In genomic region chr20:46681032-46681854, GRCh38 we compare ENCODE assay signal across 8 cellular contexts. TPM values are rescaled to one million over a fixed set of nuclear protein-coding genes. Genes with fewer than 3 reads are reported as not detected.
DNase-seq lines count a peak whose midpoint lies in the region; ATAC-seq and TF ChIP-seq lines count a peak whose summit lies in the region.

No MANE protein-coding gene starts in this region.

- H3K36me3 Mint-ChIP-seq in HFFc6 (ENCODE audit: low read depth) (peaks cover 16% of the 10 kb centered on the region), nephron progenitor cell (ENCODE audit: low read depth) (peaks cover 42% of the 10 kb centered on the region)
- H3K36me3 Mint-ChIP-seq in activated CD8-positive, alpha-beta memory T cell treated with anti-CD3 and anti-CD28 coated beads, Interleukin-2, amount 10 ng/mL, durations not matched to agents 7 days and 5 days, result peaks cover 14% of the 10 kb centered on the region

- no peaks in the 10 kb centered on the region for H3K9me3 ChIP-seq in BE2C

- H3K27me3 Mint-ChIP-seq in HFFc6 (ENCODE audit: insufficient read depth) (peaks cover 4% of the 10 kb centered on the region), nephron progenitor cell (ENCODE audit: low read depth, poor library complexity) (peaks cover 3% of the 10 kb centered on the region)
- no peaks in the 10 kb centered on the region for H3K27me3 Mint-ChIP-seq in activated CD8-positive, alpha-beta memory T cell treated with anti-CD3 and anti-CD28 coated beads, Interleukin-2, amount 10 ng/mL, durations not matched to agents 7 days and 5 days

- H3K27ac Mint-ChIP-seq in HFFc6, result no peak overlapping the region
- peak overlapping the region; percentile 45 for H3K27ac Mint-ChIP-seq in activated CD8-positive, alpha-beta memory T cell treated with anti-CD3 and anti-CD28 coated beads, Interleukin-2, amount 10 ng/mL, durations not matched to agents 7 days and 5 days
- H3K27ac Mint-ChIP-seq in nephron progenitor cell, result no peak overlapping the region

- TF ChIP-seq CTCF in BE2C (IDR thresholded peaks at IDR 0.05; ENCODE audit: low read depth, low read length) (peak; percentile 89), HFFc6 (IDR thresholded peaks at IDR 0.05) (peak; percentile 92), epithelial cell of proximal tubule (conservative IDR thresholded peaks at IDR 0.05; ENCODE audit: low read depth, low read length) (peak; percentile 84), nephron progenitor cell (IDR thresholded peaks at IDR 0.05) (peak; percentile 78)

- H3K27me3 ChIP-seq in BE2C, result no peaks in the 10 kb centered on the region

- H3K4me3 ChIP-seq in BE2C (ENCODE audit: low read depth, low read length) (no peak overlapping the region), epithelial cell of proximal tubule (ENCODE audit: low read depth, low read length) (no peak overlapping the region)

- no peak overlapping the region for H3K27ac ChIP-seq in substantia nigra (ENCODE audit: low read depth, low read length, poor library complexity, severe bottlenecking)

- H3K4me1 Mint-ChIP-seq in HFFc6 (ENCODE audit: low read depth) (peaks cover 37% of the 10 kb centered on the region), nephron progenitor cell (peaks cover 38% of the 10 kb centered on the region)
- peaks cover 32% of the 10 kb centered on the region for H3K4me1 Mint-ChIP-seq in activated CD8-positive, alpha-beta memory T cell treated with anti-CD3 and anti-CD28 coated beads, Interleukin-2, amount 10 ng/mL, durations not matched to agents 7 days and 5 days

- no peaks in the 10 kb centered on the region for H3K9me3 Mint-ChIP-seq in HFFc6
- no peaks in the 10 kb centered on the region for H3K9me3 Mint-ChIP-seq in activated CD8-positive, alpha-beta memory T cell treated with anti-CD3 and anti-CD28 coated beads, Interleukin-2, amount 10 ng/mL, durations not matched to agents 7 days and 5 days (ENCODE audit: low read depth)
- peaks cover 4% of the 10 kb centered on the region for H3K9me3 Mint-ChIP-seq in nephron progenitor cell

- no peak overlapping the region for H3K4me3 Mint-ChIP-seq in HFFc6
- H3K4me3 Mint-ChIP-seq in activated CD8-positive, alpha-beta memory T cell treated with anti-CD3 and anti-CD28 coated beads, Interleukin-2, amount 10 ng/mL, durations not matched to agents 7 days and 5 days, result no peak overlapping the region
- no peak overlapping the region for H3K4me3 Mint-ChIP-seq in nephron progenitor cell

- H3K36me3 ChIP-seq in BE2C, result peaks cover 11% of the 10 kb centered on the region

- peak; percentile 69 for ATAC-seq in activated CD8-positive, alpha-beta memory T cell treated with anti-CD3 and anti-CD28 coated beads, Interleukin-2, amount 10 ng/mL, durations not matched to agents 7 days and 5 days
- ATAC-seq in HG03442 (IDR thresholded peaks at IDR 0.05; ENCODE audit: unreplicated experiment), result no peak

- H3K4me1 ChIP-seq in BE2C, result no peaks in the 10 kb centered on the region

- DNase-seq in BE2C, result peak; percentile 63
- DNase-seq in HFFc6, result peak; percentile 35
- DNase-seq in NOMO-1 (lab: John Stamatoyannopoulos, UW; ENCODE audit: unreplicated experiment in 2 of 2), result peak; percentile 33 to 79
- peak; percentile 81 for DNase-seq in activated CD8-positive, alpha-beta memory T cell treated with anti-CD3 and anti-CD28 coated beads, Interleukin-2, amount 10 ng/mL, durations not matched to agents 7 days and 5 days
- no peak for DNase-seq in epithelial cell of proximal tubule (ENCODE audit: low read depth)
- DNase-seq in nephron progenitor cell, result peak; percentile 77
- peak in 36 of 49 donors; percentile 2 to 70 (median 35) for DNase-seq in substantia nigra (lab: John Stamatoyannopoulos, UW)

- CTCF ChIA-PET in activated CD8-positive, alpha-beta memory T cell treated with anti-CD3 and anti-CD28 coated beads, Interleukin-2, amount 10 ng/mL, durations not matched to agents 7 days and 5 days (lab: Charles Lee), result interaction anchor here (0.8 to 6.2 kb wide), 19 partner anchors 8 to 258 kb away, joined by 3 to 65 read pairs (median 5); partner anchors contain the start of genes OCSTAMP, TP53RK and ZNF334

RNA-seq across cellular contexts. Expression of gene TP53RK, which starts 8.0 kb away (rescaled TPM):
- polyA plus RNA-seq in BE2C (2012; ENCODE audit: insufficient read depth, insufficient read length, low read depth), result 15.1 TPM
- total RNA-seq in HFFc6 (2021; fragmentation: NEBNext Ultra II Directional; extraction: Animal tissue kit (Norgen Biotek cat#: 25700)), result 10 to 100 TPM; 14.8 to 20.0 (median 15.8) TPM
- total RNA-seq in activated CD8-positive, alpha-beta memory T cell treated with anti-CD3 and anti-CD28 coated beads, Interleukin-2, amount 10 ng/mL, durations not matched to agents 7 days and 5 days, result 10 to 100 TPM; 14.8 to 20.9 TPM
- 21.0 and 22.8 TPM in 2 replicates for total RNA-seq in epithelial cell of proximal tubule

RNA-seq across cellular contexts. Expression of gene SLC2A10, which starts 28.2 kb away (rescaled TPM):
- not detected for polyA plus RNA-seq in BE2C (2012; ENCODE audit: insufficient read depth, insufficient read length, low read depth)
- total RNA-seq in HFFc6 (2021; fragmentation: NEBNext Ultra II Directional; extraction: Animal tissue kit (Norgen Biotek cat#: 25700)), result 10 to 100 TPM; 27.0 to 36.4 (median 30.5) TPM
- total RNA-seq in activated CD8-positive, alpha-beta memory T cell treated with anti-CD3 and anti-CD28 coated beads, Interleukin-2, amount 10 ng/mL, durations not matched to agents 7 days and 5 days, result not detected
- 4.6 and 12.5 TPM in 2 replicates for total RNA-seq in epithelial cell of proximal tubule

RNA-seq across cellular contexts. Expression of gene SLC13A3, which starts 30.0 kb away (rescaled TPM):
- 0.17 TPM for polyA plus RNA-seq in BE2C (2012; ENCODE audit: insufficient read depth, insufficient read length, low read depth)
- total RNA-seq in HFFc6 (2021; fragmentation: NEBNext Ultra II Directional; extraction: Animal tissue kit (Norgen Biotek cat#: 25700)), result 1 to 10 TPM; 2.3 to 3.5 (median 2.7) TPM
- total RNA-seq in activated CD8-positive, alpha-beta memory T cell treated with anti-CD3 and anti-CD28 coated beads, Interleukin-2, amount 10 ng/mL, durations not matched to agents 7 days and 5 days, result under 1 TPM in 1 of 2 experiments, not detected in 1; 0.19 TPM
- 1.2 and 1.6 TPM in 2 replicates for total RNA-seq in epithelial cell of proximal tubule
